ENCODE assay signal across 13 cellular contexts in the genomic region with DNA sequence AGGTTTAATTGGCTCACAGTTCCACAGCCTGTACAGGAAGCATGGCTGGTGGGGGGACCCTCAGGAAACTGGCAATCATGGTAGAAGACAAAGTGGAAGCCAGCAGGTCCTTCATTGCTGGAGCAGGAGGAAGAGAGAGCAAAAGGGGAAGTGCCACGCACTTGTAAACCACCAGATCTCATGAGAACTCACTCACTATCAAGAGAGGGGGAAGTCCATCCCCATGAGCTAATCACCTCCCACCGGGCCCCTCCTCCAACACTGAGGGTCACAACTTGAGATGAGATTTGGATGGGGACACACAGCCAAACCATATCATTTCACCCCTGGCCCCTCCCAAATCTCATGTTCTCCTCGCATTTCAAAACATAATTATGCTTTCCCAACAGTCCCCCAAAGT.
DNase-seq lines count a peak whose midpoint lies in the region; ATAC-seq and TF ChIP-seq lines count a peak whose summit lies in the region.
"Had no signal": no experiment of that assay in that cellular context is flagged by ENCODE, and none has a peak within 500 bp of the region (broad histone marks: within the 10 kb centered on the region; RNA-seq: fewer than 3 reads in every experiment).

No MANE protein-coding gene starts in this region.

- TF ChIP-seq POLR2A in breast epithelium (IDR thresholded peaks at IDR 0.05) = no peak

- no peaks in the 10 kb centered on the region for H3K36me3 ChIP-seq in breast epithelium
- H3K36me3 ChIP-seq: BE2C had no signal

- H3K4me3 Mint-ChIP-seq in activated B cell treated with CpG ODN at 0.5 μM for 24 hours = no peak overlapping the region

- ATAC-seq in GM21576 (IDR thresholded peaks at IDR 0.05; ENCODE audit: unreplicated experiment) (peak; percentile 94), HG03520 (IDR thresholded peaks at IDR 0.05; ENCODE audit: unreplicated experiment) (peak; percentile 65), activated B cell treated with CpG ODN at 0.5 μM for 24 hours (ENCODE audit: low read depth) (peak; percentile 70), left colon (no peak)

- POLR2A ChIA-PET in activated B cell treated with CpG ODN at 0.5 μM for 24 hours (lab: Charles Lee) (no interaction called here), HEK293T (lab: Yijun Ruan, JAX) (no interaction called here)

- peaks cover 14% of the 10 kb centered on the region for H3K4me1 Mint-ChIP-seq in activated B cell treated with CpG ODN at 0.5 μM for 24 hours

- no peak overlapping the region for H3K4me3 ChIP-seq in breast epithelium

- H3K27me3 Mint-ChIP-seq in activated B cell treated with CpG ODN at 0.5 μM for 24 hours = no peaks in the 10 kb centered on the region

- intact Hi-C loops in activated B cell treated with CpG ODN at 0.5 μM for 24 hours (cut with micrococcal nuclease) (no loop called here), breast epithelium (cut with DNase I; ENCODE audit: low total_unique reads) (no loop called here), left colon (cut with DNase I, micrococcal nuclease) (no loop called here)

- no peaks in the 10 kb centered on the region for H3K36me3 Mint-ChIP-seq in activated B cell treated with CpG ODN at 0.5 μM for 24 hours (ENCODE audit: low read depth)

- no peaks in the 10 kb centered on the region for H3K9me3 ChIP-seq in breast epithelium
- H3K9me3 ChIP-seq: BE2C had no signal

- H3K4me1 ChIP-seq in breast epithelium = no peaks in the 10 kb centered on the region
- H3K4me1 ChIP-seq: BE2C had no signal

- no peaks in the 10 kb centered on the region for H3K27me3 ChIP-seq in breast epithelium
- H3K27me3 ChIP-seq: BE2C had no signal

- H3K27ac Mint-ChIP-seq in activated B cell treated with CpG ODN at 0.5 μM for 24 hours = no peak overlapping the region

- H3K9me3 Mint-ChIP-seq in activated B cell treated with CpG ODN at 0.5 μM for 24 hours = peaks cover 2% of the 10 kb centered on the region

- no peak for TF ChIP-seq CTCF in activated B cell treated with CpG ODN at 0.5 μM for 24 hours (IDR thresholded peaks at IDR 0.05)
- TF ChIP-seq CTCF in breast epithelium (IDR thresholded peaks at IDR 0.05) = no peak

- DNase-seq in GF-D8 (lab: John Stamatoyannopoulos, UW) (peak; percentile 99), activated B cell treated with CpG ODN at 0.5 μM for 24 hours (no peak), breast epithelium (ENCODE audit: low spot score in 2 of 2) (no peak), HEK293T (ENCODE audit: extremely low spot score) (no peak), GM19238 (ENCODE audit: insufficient read length, low spot score) (no peak), left colon (no peak)
- DNase-seq: BE2C; effector CD8-positive, alpha-beta T cell; hippocampal formation; NCI-H1048; substantia nigra had no signal

- CTCF ChIA-PET in activated B cell treated with CpG ODN at 0.5 μM for 24 hours (lab: Charles Lee) (no interaction called here), HEK293T (lab: Yijun Ruan, JAX) (no interaction called here)

- H3K27ac ChIP-seq in breast epithelium = no peak overlapping the region

TF ChIP-seq in HEK293T, 16 proteins besides CTCF, POLR2A, EP300 and RAD21:
- TF ChIP-seq LEF1 (IDR thresholded peaks at IDR 0.05; ENCODE audit: borderline replicate concordance) (no peak), FOXK2 (IDR thresholded peaks at IDR 0.05) (no peak), ARNT (IDR thresholded peaks at IDR 0.05) (no peak), FOXM1 (IDR thresholded peaks at IDR 0.05; ENCODE audit: borderline replicate concordance) (no peak), SP1 (IDR thresholded peaks at IDR 0.05) (no peak), SUZ12 (IDR thresholded peaks at IDR 0.05) (no peak), ELF4 (IDR thresholded peaks at IDR 0.05) (no peak), FOXA1 (IDR thresholded peaks at IDR 0.05) (no peak), CTBP1 (IDR thresholded peaks at IDR 0.05; ENCODE audit: borderline replicate concordance) (no peak), NFRKB (IDR thresholded peaks at IDR 0.05) (no peak), BHLHE40 (IDR thresholded peaks at IDR 0.05; ENCODE audit: borderline replicate concordance) (no peak)
- TF ChIP-seq, protein P1, sequence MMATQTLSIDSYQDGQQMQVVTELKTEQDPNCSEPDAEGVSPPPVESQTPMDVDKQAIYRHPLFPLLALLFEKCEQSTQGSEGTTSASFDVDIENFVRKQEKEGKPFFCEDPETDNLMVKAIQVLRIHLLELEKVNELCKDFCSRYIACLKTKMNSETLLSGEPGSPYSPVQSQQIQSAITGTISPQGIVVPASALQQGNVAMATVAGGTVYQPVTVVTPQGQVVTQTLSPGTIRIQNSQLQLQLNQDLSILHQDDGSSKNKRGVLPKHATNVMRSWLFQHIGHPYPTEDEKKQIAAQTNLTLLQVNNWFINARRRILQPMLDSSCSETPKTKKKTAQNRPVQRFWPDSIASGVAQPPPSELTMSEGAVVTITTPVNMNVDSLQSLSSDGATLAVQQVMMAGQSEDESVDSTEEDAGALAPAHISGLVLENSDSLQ (IDR thresholded peaks at IDR 0.05) = no peak
TF ChIP-seq in HEK293T: peak in this region for 0.
